1 cellular context compared by ENCODE assay signal in genomic region chr11:11553595-11553994, GRCh38.
TF ChIP-seq lines count a peak whose summit lies in the region.

No MANE protein-coding gene starts in this region.

TF ChIP-seq in HepG2, 621 proteins besides CTCF, POLR2A, EP300 and RAD21 (continued from another document):
- TF ChIP-seq ZNF792 (CRISPR knock-in tag; IDR thresholded peaks at IDR 0.05) (no peak), GATAD2A (CRISPR knock-in tag; IDR thresholded peaks at IDR 0.05) (no peak), ZNF800 (CRISPR knock-in tag; IDR thresholded peaks at IDR 0.05) (no peak), JARID2 (CRISPR knock-in tag; IDR thresholded peaks at IDR 0.05; ENCODE audit: insufficient replicate concordance) (no peak), ZNF18 (CRISPR knock-in tag; IDR thresholded peaks at IDR 0.05; ENCODE audit: insufficient replicate concordance) (no peak), ZNF530 (CRISPR knock-in tag; IDR thresholded peaks at IDR 0.05; ENCODE audit: low read depth) (no peak)
TF ChIP-seq in HepG2: peak in this region for 0.
